ENCODE assay signal across 2 cellular contexts in the genomic region with DNA sequence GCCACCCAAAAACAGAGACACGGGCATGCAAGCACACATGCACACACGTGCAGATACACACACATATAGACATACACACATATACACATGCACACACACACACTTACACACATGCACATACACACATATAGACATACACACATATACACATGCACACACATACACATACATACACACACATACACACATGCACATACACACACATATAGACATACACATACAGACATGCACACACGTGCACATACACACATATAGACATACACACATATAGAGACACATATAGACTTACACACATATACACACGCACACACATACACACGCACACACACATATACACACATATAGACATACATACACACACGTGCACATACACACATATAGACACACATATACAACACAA.
TF ChIP-seq lines count a peak whose summit lies in the region.

No MANE protein-coding gene starts in this region.

TF ChIP-seq in HEK293, 187 proteins besides CTCF, POLR2A, EP300 and RAD21:
- TF ChIP-seq ZNF544 (tag by site-specific recombination; IDR thresholded peaks at IDR 0.05) (no peak), TCF7L2 (IDR thresholded peaks at IDR 0.05; ENCODE audit: borderline replicate concordance, low read depth, low read length) (no peak), ZNF747 (tag by site-specific recombination; IDR thresholded peaks at IDR 0.05) (0 out of 2 replicates have a peak, but pooled peaks have one; percentile 42)
- TF ChIP-seq, protein P1, sequence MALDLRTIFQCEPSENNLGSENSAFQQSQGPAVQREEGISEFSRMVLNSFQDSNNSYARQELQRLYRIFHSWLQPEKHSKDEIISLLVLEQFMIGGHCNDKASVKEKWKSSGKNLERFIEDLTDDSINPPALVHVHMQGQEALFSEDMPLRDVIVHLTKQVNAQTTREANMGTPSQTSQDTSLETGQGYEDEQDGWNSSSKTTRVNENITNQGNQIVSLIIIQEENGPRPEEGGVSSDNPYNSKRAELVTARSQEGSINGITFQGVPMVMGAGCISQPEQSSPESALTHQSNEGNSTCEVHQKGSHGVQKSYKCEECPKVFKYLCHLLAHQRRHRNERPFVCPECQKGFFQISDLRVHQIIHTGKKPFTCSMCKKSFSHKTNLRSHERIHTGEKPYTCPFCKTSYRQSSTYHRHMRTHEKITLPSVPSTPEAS (tag by site-specific recombination; IDR thresholded peaks at IDR 0.05): peak; percentile 92
- TF ChIP-seq, protein P2, sequence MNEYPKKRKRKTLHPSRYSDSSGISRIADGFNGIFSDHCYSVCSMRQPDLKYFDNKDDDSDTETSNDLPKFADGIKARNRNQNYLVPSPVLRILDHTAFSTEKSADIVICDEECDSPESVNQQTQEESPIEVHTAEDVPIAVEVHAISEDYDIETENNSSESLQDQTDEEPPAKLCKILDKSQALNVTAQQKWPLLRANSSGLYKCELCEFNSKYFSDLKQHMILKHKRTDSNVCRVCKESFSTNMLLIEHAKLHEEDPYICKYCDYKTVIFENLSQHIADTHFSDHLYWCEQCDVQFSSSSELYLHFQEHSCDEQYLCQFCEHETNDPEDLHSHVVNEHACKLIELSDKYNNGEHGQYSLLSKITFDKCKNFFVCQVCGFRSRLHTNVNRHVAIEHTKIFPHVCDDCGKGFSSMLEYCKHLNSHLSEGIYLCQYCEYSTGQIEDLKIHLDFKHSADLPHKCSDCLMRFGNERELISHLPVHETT (tag by site-specific recombination; IDR thresholded peaks at IDR 0.05): no peak

TF ChIP-seq in H1, 55 proteins besides CTCF, POLR2A, EP300 and RAD21:
- TF ChIP-seq POU5F1 (IDR thresholded peaks at IDR 0.05; ENCODE audit: low read depth, low read length): no peak
- no peak for TF ChIP-seq TEAD4 (IDR thresholded peaks at IDR 0.05; ENCODE audit: low read depth, low read length)
- no peak for TF ChIP-seq FOSL1 (IDR thresholded peaks at IDR 0.05; ENCODE audit: insufficient read depth, low read depth, low read length)
- no peak for TF ChIP-seq RBBP5 (IDR thresholded peaks at IDR 0.05; ENCODE audit: borderline replicate concordance, low read depth, low read length)
- no peak for TF ChIP-seq SUZ12 (IDR thresholded peaks at IDR 0.05; ENCODE audit: low read length)
- no peak for TF ChIP-seq YY1 (IDR thresholded peaks at IDR 0.05; ENCODE audit: low read depth, low read length)
- no peak for TF ChIP-seq RXRA (IDR thresholded peaks at IDR 0.05; ENCODE audit: insufficient read depth, low read depth, low read length)
- no peak for TF ChIP-seq ATF2 (IDR thresholded peaks at IDR 0.05; ENCODE audit: low read length)
- TF ChIP-seq JUN (IDR thresholded peaks at IDR 0.05; ENCODE audit: low read depth, low read length): no peak
- no peak for TF ChIP-seq BACH1 (IDR thresholded peaks at IDR 0.05; ENCODE audit: low read length)
- TF ChIP-seq KDM5A (IDR thresholded peaks at IDR 0.05; ENCODE audit: low read length): no peak
- TF ChIP-seq CEBPB (IDR thresholded peaks at IDR 0.05; ENCODE audit: low read depth, low read length): no peak
- TF ChIP-seq CHD2 (IDR thresholded peaks at IDR 0.05; ENCODE audit: low read length): no peak
- TF ChIP-seq SIRT6 (IDR thresholded peaks at IDR 0.05; ENCODE audit: low read length): no peak
- no peak for TF ChIP-seq NANOG (IDR thresholded peaks at IDR 0.05; ENCODE audit: insufficient read depth, low read depth, low read length, poor library complexity, severe bottlenecking)
- TF ChIP-seq SIX5 (IDR thresholded peaks at IDR 0.05; ENCODE audit: low read depth, low read length): no peak
- no peak for TF ChIP-seq CTBP2 (IDR thresholded peaks at IDR 0.05; ENCODE audit: borderline replicate concordance, insufficient read depth, insufficient read length, low read length)
- no peak for TF ChIP-seq JUND (IDR thresholded peaks at IDR 0.05; ENCODE audit: low read length)
